ENCODE assay signal across 6 cellular contexts in the genomic region with DNA sequence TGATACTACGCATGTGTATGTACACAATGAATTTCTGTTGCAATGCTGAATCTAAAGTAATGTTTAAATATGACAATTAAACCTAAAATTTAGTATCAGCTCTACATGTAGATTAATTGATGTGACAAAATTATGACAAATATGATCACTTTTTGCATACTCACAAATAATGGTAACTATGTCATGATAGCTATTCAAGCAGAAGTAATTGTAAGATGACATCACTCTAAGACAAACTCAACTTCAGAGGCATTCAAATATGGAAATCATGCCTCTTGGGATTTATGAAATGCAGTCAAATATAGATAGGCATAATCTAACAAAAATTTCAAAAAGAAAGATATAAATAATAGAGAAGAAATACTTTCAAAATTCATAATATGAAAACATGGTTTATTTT.
"Had no signal": no experiment of that assay in that cellular context is flagged by ENCODE, and none has a peak within 500 bp of the region (broad histone marks: within the 10 kb centered on the region; RNA-seq: fewer than 3 reads in every experiment).

No MANE protein-coding gene starts in this region.

- FAIRE-seq: HTR-8/SVneo, K562 had no signal

- DNase-seq: IMR-90, KBM-7, KG1 had no signal

- H3K4me3 ChIP-seq: K562 had no signal

- H3K27ac ChIP-seq: HL-60 had no signal

- ATAC-seq: K562 had no signal
